Comparison of ENCODE assay signal across 34 cellular contexts in the genomic region with DNA sequence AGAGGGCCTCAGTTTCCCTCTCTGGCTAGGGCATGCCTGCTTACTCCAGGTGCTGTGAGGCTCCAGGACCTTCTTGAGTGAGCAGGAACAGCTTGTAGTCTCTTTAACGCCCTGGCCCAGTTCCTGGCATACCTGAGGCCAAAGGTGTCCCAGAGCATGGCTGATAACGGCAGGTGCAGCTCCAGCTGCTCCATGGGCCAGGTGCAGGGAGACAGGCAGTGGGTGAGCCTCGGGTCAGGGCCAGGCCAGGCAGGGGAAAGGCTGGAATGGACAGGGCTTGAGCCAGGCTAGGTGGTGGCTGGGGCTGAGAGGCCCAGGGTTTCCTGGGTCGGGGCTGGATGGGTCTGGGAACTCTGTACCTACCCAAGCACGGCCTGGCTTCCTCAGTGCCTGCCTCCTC. TPM values are rescaled to one million over a fixed set of nuclear protein-coding genes. Genes with fewer than 3 reads are reported as not detected.
A peak's percentile ranks its signal among the peaks of the same experiment; 100 is the strongest.
DNase-seq lines count a peak whose midpoint lies in the region; FAIRE-seq and TF ChIP-seq lines count a peak whose summit lies in the region.
"Had no signal": no experiment of that assay in that cellular context is flagged by ENCODE, and none has a peak within 500 bp of the region (broad histone marks: within the 10 kb centered on the region; RNA-seq: fewer than 3 reads in every experiment).

No MANE protein-coding gene starts in this region.

- WGBS in esophagus squamous epithelium, 2 donors: no CpG with 5 or more reads among the region's 5 CpGs
- WGBS in trophoblast cell (ENCODE audit: extremely low coverage, insufficient coverage, insufficient read length): no CpG with 5 or more reads among the region's 5 CpGs
- WGBS in H9 (ENCODE audit: extremely low coverage, insufficient read length, low lambda C conversion rate): no CpG with 5 or more reads among the region's 5 CpGs

- no peaks in the 10 kb centered on the region for H3K9me3 ChIP-seq in esophagus squamous epithelium
- no peaks in the 10 kb centered on the region for H3K9me3 ChIP-seq in trophoblast cell (ENCODE audit: insufficient read depth, low read depth, low read length)
- no peaks in the 10 kb centered on the region for H3K9me3 ChIP-seq in H9 (ENCODE audit: control insufficient read depth, low read depth, low read length)
- no peaks in the 10 kb centered on the region for H3K9me3 ChIP-seq in osteoblast (ENCODE audit: low read depth, low read length)
- H3K9me3 ChIP-seq: thoracic aorta had no signal

- H4K8ac ChIP-seq in trophoblast cell (ENCODE audit: low read depth, low read length) (no peak overlapping the region), H9 (replicated peaks; ENCODE audit: insufficient read length, low read depth, low read length) (no peak overlapping the region)

- TF ChIP-seq POLR2A in esophagus squamous epithelium (IDR thresholded peaks at IDR 0.05): no peak

- no peak overlapping the region for H4K91ac ChIP-seq in trophoblast cell (ENCODE audit: low read depth, low read length)
- no peak overlapping the region for H4K91ac ChIP-seq in H9 (ENCODE audit: insufficient read length, low read depth, low read length)

- DNase-seq in COLO668 (lab: John Stamatoyannopoulos, UW; ENCODE audit: unreplicated experiment) (peak; percentile 87), NCI-H510A treated with DMSO at 0.1 percent for 48 hours (lab: John Stamatoyannopoulos, UW) (peak; percentile 76), esophagus squamous epithelium (lab: John Stamatoyannopoulos, UW) (no peak), trophoblast cell (peak; percentile 88 to 90), H9 (no peak), RCC 7860 (ENCODE audit: low spot score) (no peak), osteoblast (ENCODE audit: insufficient read length, low spot score, missing footprints) (no peak)
- DNase-seq: ACHN; activated CD4-positive, alpha-beta T cell treated with anti-CD3 and anti-CD28 coated beads, Interleukin-2, amount 50 U/mL, for 48 hours; activated CD8-positive, alpha-beta memory T cell treated with anti-CD3 and anti-CD28 coated beads, Interleukin-2, amount 50 U/mL, for 48 hours; amygdala; Calu3; effector memory CD4-positive, alpha-beta T cell; hypothalamus; immature natural killer cell; naive thymus-derived CD8-positive, alpha-beta T cell; NCI-H1105 treated with DMSO at 0.1 percent for 48 hours; NCI-H446 treated with DMSO at 0.1 percent for 48 hours; stimulated activated naive CD8-positive, alpha-beta T cell treated with anti-CD3 and anti-CD28 coated beads, Interleukin-15, Interleukin-2, amounts not matched to agents 100 U/mL and 50 U/mL, for 24 hours had no signal

- H3K56ac ChIP-seq in H9 (ENCODE audit: insufficient read length, low read depth, low read length): no peak overlapping the region

- H3K4me1 ChIP-seq in esophagus squamous epithelium (peaks cover 8 to 45% (median 11%) of the 10 kb centered on the region in 3 donors), trophoblast cell (ENCODE audit: control insufficient read depth in 1 of 2, insufficient read depth in 2 of 2, low read length in 2 of 2) (peaks cover 0 to 2% of the 10 kb centered on the region in 2 experiments), H9 (ENCODE audit: insufficient read depth, low read length) (no peaks in the 10 kb centered on the region), osteoblast (ENCODE audit: insufficient read depth, low read length) (no peaks in the 10 kb centered on the region)

- H3K4me2 ChIP-seq in trophoblast cell (ENCODE audit: low read length) (no peak overlapping the region), H9 (ENCODE audit: insufficient read depth, insufficient read length, low read length) (no peak overlapping the region), osteoblast (ENCODE audit: insufficient read depth, low read length) (no peak overlapping the region)

- H3K4ac ChIP-seq in trophoblast cell (ENCODE audit: low read depth, low read length) (no peak overlapping the region), H9 (ENCODE audit: low read depth, low read length) (no peak overlapping the region)

- peaks cover 2% of the 10 kb centered on the region for H3K79me1 ChIP-seq in trophoblast cell (ENCODE audit: low read length)
- H3K79me1 ChIP-seq in H9 (ENCODE audit: insufficient read depth, low read depth, low read length, poor library complexity, severe bottlenecking): no peaks in the 10 kb centered on the region

- peaks cover 0 to 5% (median 0%) of the 10 kb centered on the region in 4 donors for H3K27me3 ChIP-seq in esophagus squamous epithelium
- no peaks in the 10 kb centered on the region for H3K27me3 ChIP-seq in trophoblast cell (ENCODE audit: insufficient read depth, low read length)
- H3K27me3 ChIP-seq in H9 (ENCODE audit: insufficient read depth, low read length): no peaks in the 10 kb centered on the region
- H3K27me3 ChIP-seq in osteoblast (ENCODE audit: insufficient read depth, low read length): peaks cover 23% of the 10 kb centered on the region

- H3K27me3 Mint-ChIP-seq in H9 (ENCODE audit: low read depth): peaks cover 1% of the 10 kb centered on the region; the same call in 1 of the 2 replicates

- H4K20me1 ChIP-seq in H9 (ENCODE audit: control insufficient read depth, insufficient read depth, insufficient read length) (no peaks in the 10 kb centered on the region), osteoblast (ENCODE audit: insufficient read depth, low read length) (no peaks in the 10 kb centered on the region)

- H3K18ac ChIP-seq in trophoblast cell (ENCODE audit: low read length) (no peak overlapping the region), H9 (ENCODE audit: insufficient read length, low read depth, low read length) (no peak overlapping the region)

- intact Hi-C loops in esophagus squamous epithelium (cut with DNase I): no loop called here

- no peak overlapping the region for H3K23ac ChIP-seq in trophoblast cell (ENCODE audit: low read length)
- H3K23ac ChIP-seq in H9 (ENCODE audit: insufficient read length, low read depth, low read length): no peak overlapping the region

- no peaks in the 10 kb centered on the region for H3K36me3 ChIP-seq in esophagus squamous epithelium
- H3K36me3 ChIP-seq in trophoblast cell (ENCODE audit: control insufficient read depth in 1 of 2, insufficient read depth in 2 of 2, low read length in 2 of 2): no peaks in the 10 kb centered on the region
- no peaks in the 10 kb centered on the region for H3K36me3 ChIP-seq in osteoblast (ENCODE audit: insufficient read depth, low read length)
- H3K36me3 ChIP-seq: thoracic aorta had no signal

- TF ChIP-seq CTCF in esophagus squamous epithelium (IDR thresholded peaks at IDR 0.05) (no peak), H9 (conservative IDR thresholded peaks at IDR 0.05) (no peak), osteoblast (IDR thresholded peaks at IDR 0.05; ENCODE audit: extremely low read depth, low read depth, low read length) (no peak)

- H3K79me2 ChIP-seq in trophoblast cell (ENCODE audit: control insufficient read depth, insufficient read depth, low read length, poor library complexity): no peaks in the 10 kb centered on the region
- no peaks in the 10 kb centered on the region for H3K79me2 ChIP-seq in H9 (ENCODE audit: insufficient read depth, low read length)
- no peaks in the 10 kb centered on the region for H3K79me2 ChIP-seq in osteoblast (ENCODE audit: insufficient read depth, low read length)

- FAIRE-seq in RCC 7860 (lab: Jason Lieb, UNC): no peak
- FAIRE-seq: colon, frontal cortex, HTR-8/SVneo, K562, TTC549 had no signal

- H2AK5ac ChIP-seq in trophoblast cell (ENCODE audit: low read length) (peak overlapping the region; percentile 67), H9 (ENCODE audit: insufficient read length, low read length) (no peak overlapping the region)

- no peak overlapping the region for H4K5ac ChIP-seq in H9 (ENCODE audit: insufficient read length, low read depth, low read length)

- no peaks in the 10 kb centered on the region for H3K23me2 ChIP-seq in H9 (ENCODE audit: insufficient read length, low read depth, low read length, poor library complexity, severe bottlenecking)

- no peak overlapping the region for H3K14ac ChIP-seq in trophoblast cell (ENCODE audit: low read length)
- H3K14ac ChIP-seq in H9 (ENCODE audit: insufficient read depth, low read length): no peak overlapping the region

- H3K9ac ChIP-seq in trophoblast cell (ENCODE audit: low read length): no peak overlapping the region
- H3K9ac ChIP-seq in H9 (ENCODE audit: extremely low read depth, insufficient read length, low read length): no peak overlapping the region

- H2BK120ac ChIP-seq in trophoblast cell (ENCODE audit: insufficient read depth, low read length, poor library complexity): peak overlapping the region; percentile 12
- H2BK120ac ChIP-seq in H9 (ENCODE audit: low read depth, low read length, poor library complexity, severe bottlenecking): no peak overlapping the region

- H3K4me3 Mint-ChIP-seq in H9: no peak overlapping the region
- H3K4me3 Mint-ChIP-seq: activated naive CD4-positive, alpha-beta T cell treated with anti-CD3 and anti-CD28 coated beads, Interleukin-2, amount 50 U/mL, for 24 hours; immature natural killer cell; mesothelial cell of epicardium; naive thymus-derived CD8-positive, alpha-beta T cell had no signal

- H2BK15ac ChIP-seq in H9 (ENCODE audit: low read depth, low read length): no peak overlapping the region

- H2AFZ ChIP-seq in trophoblast cell (ENCODE audit: insufficient read depth, low read length, poor library complexity) (no peak overlapping the region), H9 (ENCODE audit: low read length) (no peak overlapping the region), osteoblast (ENCODE audit: low read length) (no peak overlapping the region)

- H3K27ac ChIP-seq in esophagus squamous epithelium (peak overlapping the region in 3 of 4 donors; percentile 10 to 53 (median 31)), trophoblast cell (ENCODE audit: low read depth, low read length) (no peak overlapping the region), H9 (ENCODE audit: insufficient read length, low read depth, low read length) (no peak overlapping the region), osteoblast (ENCODE audit: low read depth, low read length) (no peak overlapping the region)
- H3K27ac ChIP-seq: C4-2B, thoracic aorta had no signal

- H2BK5ac ChIP-seq in trophoblast cell (ENCODE audit: low read depth, low read length, poor library complexity): no peak overlapping the region
- H2BK5ac ChIP-seq in H9 (ENCODE audit: insufficient read length, low read length): no peak overlapping the region

- H3K27ac Mint-ChIP-seq in H9: no peak overlapping the region
- H3K27ac Mint-ChIP-seq: activated naive CD4-positive, alpha-beta T cell treated with anti-CD3 and anti-CD28 coated beads, Interleukin-2, amount 50 U/mL, for 24 hours; immature natural killer cell; mesothelial cell of epicardium; naive thymus-derived CD8-positive, alpha-beta T cell had no signal

- H4K12ac ChIP-seq in trophoblast cell (ENCODE audit: low read depth, low read length): no peak overlapping the region

- H2BK12ac ChIP-seq in trophoblast cell (ENCODE audit: low read length) (no peak overlapping the region), H9 (ENCODE audit: insufficient read length, low read depth, low read length) (no peak overlapping the region)

- no peak overlapping the region for H2BK20ac ChIP-seq in H9 (ENCODE audit: low read depth, low read length, poor library complexity, severe bottlenecking)

- no peaks in the 10 kb centered on the region for H3K36me3 Mint-ChIP-seq in H9 (ENCODE audit: insufficient read depth in 1 of 3, low read depth in 3 of 3)
- H3K36me3 Mint-ChIP-seq: activated naive CD4-positive, alpha-beta T cell treated with anti-CD3 and anti-CD28 coated beads, Interleukin-2, amount 50 U/mL, for 24 hours; immature natural killer cell; mesothelial cell of epicardium; naive thymus-derived CD8-positive, alpha-beta T cell had no signal

- H3T11ph ChIP-seq in H9 (ENCODE audit: low read length): no peak overlapping the region

- no peak overlapping the region for H3K4me3 ChIP-seq in esophagus squamous epithelium
- peak overlapping the region; percentile 7 for H3K4me3 ChIP-seq in trophoblast cell (ENCODE audit: low read depth, low read length)
- no peak overlapping the region for H3K4me3 ChIP-seq in osteoblast (ENCODE audit: insufficient read depth, low read length)
- H3K4me3 ChIP-seq: K562, thoracic aorta had no signal

- H3K9me3 Mint-ChIP-seq in H9: no peaks in the 10 kb centered on the region
- H3K9me3 Mint-ChIP-seq: activated naive CD4-positive, alpha-beta T cell treated with anti-CD3 and anti-CD28 coated beads, Interleukin-2, amount 50 U/mL, for 24 hours; immature natural killer cell; mesothelial cell of epicardium; naive thymus-derived CD8-positive, alpha-beta T cell had no signal

- no peaks in the 10 kb centered on the region for H3K4me1 Mint-ChIP-seq in H9
- H3K4me1 Mint-ChIP-seq: activated naive CD4-positive, alpha-beta T cell treated with anti-CD3 and anti-CD28 coated beads, Interleukin-2, amount 50 U/mL, for 24 hours; immature natural killer cell; naive thymus-derived CD8-positive, alpha-beta T cell had no signal

RNA-seq across cellular contexts. Expression of gene EDN2, which starts 18.3 kb away (rescaled TPM):
- total RNA-seq in esophagus squamous epithelium (10 to 100 TPM in 1 of 4 donors, 1 to 10 TPM in 2, under 1 TPM in 1; 0.35 to 18.3 (median 1.4) TPM), H9 (2021) (0.22 and 0.24 TPM in 2 replicates), osteoblast (not detected in 2 replicates)
- polyA plus RNA-seq in trophoblast cell (2013): 0.14 and 0.19 TPM in 2 replicates
- total RNA-seq: frontal cortex; K562; left lobe of liver; M059J; naive thymus-derived CD8-positive, alpha-beta T cell; omental fat pad; SK-MEL-5; skeletal muscle tissue; T-helper 1 cell treated with Interleukin-12 subunit alpha and Interleukin-12 subunit beta and Interleukin-4 antibody, amounts not matched to agents 30 ng/mL and 1 ng/mL, for 36 hours; thoracic aorta had no signal
- polyA plus RNA-seq: immature natural killer cell; K562; naive thymus-derived CD8-positive, alpha-beta T cell had no signal

Comparison
In these comparisons a context has a peak if more than half of its experiments do, and no peak if none do; other contexts are left out.
1. DNase-seq: peak in COLO668 (single experiment), NCI-H510A treated with DMSO at 0.1 percent for 48 hours (single experiment) and trophoblast cell (2 of 2); none in esophagus squamous epithelium (single experiment), H9 (single experiment), RCC 7860 (single experiment) and osteoblast (single experiment).
2. H3K27ac ChIP-seq: peak in esophagus squamous epithelium (3 of 4); none in trophoblast cell (single experiment), H9 (single experiment) and osteoblast (single experiment).